ENCODE assay signal across 21 cellular contexts in the genomic region with DNA sequence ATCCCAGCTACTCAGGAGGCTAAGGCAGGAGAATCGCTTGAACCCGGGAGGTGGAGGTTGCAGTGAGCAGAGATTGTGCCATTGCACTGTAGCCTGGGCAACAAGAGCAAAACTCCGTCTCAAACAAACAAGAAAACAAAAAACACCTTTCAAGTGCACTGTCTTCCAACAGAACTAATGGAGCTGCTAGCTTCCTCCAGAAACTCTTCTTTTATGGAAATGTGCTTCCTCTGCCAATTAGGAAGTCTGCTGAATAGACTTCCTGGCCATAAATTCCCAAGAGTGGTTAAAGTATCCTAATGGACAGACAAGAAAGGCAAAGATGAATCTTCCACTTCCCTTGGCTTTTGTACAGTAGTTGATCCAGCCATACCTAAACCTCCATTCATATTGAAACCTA.
"Had no signal": no experiment of that assay in that cellular context is flagged by ENCODE, and none has a peak within 500 bp of the region (broad histone marks: within the 10 kb centered on the region; RNA-seq: fewer than 3 reads in every experiment).

No MANE protein-coding gene starts in this region.

- H3K36me3 ChIP-seq: stomach, transverse colon had no signal

- ATAC-seq: activated CD4-positive, alpha-beta T cell treated with anti-CD3 and anti-CD28 coated beads for 36 hours; activated T-cell treated with anti-CD3 and anti-CD28 coated beads, Interleukin-2, amount 50 U/mL, for 72 hours; natural killer cell; sciatic nerve; stimulated activated memory B cell treated with anti-CD40 and anti-IgM and Interleukin-4, amounts not matched to agents 10 μg/mL and 1 μg/mL and 100 μg/mL, for 72 hours; WTC11 had no signal

- DNase-seq: activated CD4-positive, alpha-beta memory T cell treated with anti-CD3 and anti-CD28 coated beads for 36 hours; activated CD4-positive, alpha-beta T cell treated with anti-CD3 and anti-CD28 coated beads for 36 hours; activated effector memory CD4-positive, alpha-beta T cell treated with Interleukin-2 at 50 U/mL for 16 hours; activated naive CD4-positive, alpha-beta T cell treated with anti-CD3 and anti-CD28 coated beads for 36 hours; activated naive CD8-positive, alpha-beta T cell treated with anti-CD3 and anti-CD28 coated beads, Interleukin-2, amount 10 ng/mL, durations not matched to agents 7 days and 5 days; activated T-cell treated with anti-CD3 and anti-CD28 coated beads, Interleukin-2, amount 50 U/mL, for 72 hours; amniotic stem cell; endodermal cell; foreskin fibroblast; midbrain; natural killer cell; small intestine; stimulated activated CD4-positive, alpha-beta T cell treated with anti-CD3 and anti-CD28 coated beads, Interleukin-15, amount 100 ng/mL, for 24 hours; stomach; T1000; transverse colon had no signal

- H3K4me3 ChIP-seq: coronary artery, lung, stomach, transverse colon had no signal

- H3K9me3 ChIP-seq: stomach, transverse colon had no signal

- H3K27me3 ChIP-seq: stomach, transverse colon had no signal

- H3K27ac ChIP-seq: coronary artery, stomach, transverse colon had no signal
